Comparison of ENCODE assay signal across 26 cellular contexts in the genomic region with DNA sequence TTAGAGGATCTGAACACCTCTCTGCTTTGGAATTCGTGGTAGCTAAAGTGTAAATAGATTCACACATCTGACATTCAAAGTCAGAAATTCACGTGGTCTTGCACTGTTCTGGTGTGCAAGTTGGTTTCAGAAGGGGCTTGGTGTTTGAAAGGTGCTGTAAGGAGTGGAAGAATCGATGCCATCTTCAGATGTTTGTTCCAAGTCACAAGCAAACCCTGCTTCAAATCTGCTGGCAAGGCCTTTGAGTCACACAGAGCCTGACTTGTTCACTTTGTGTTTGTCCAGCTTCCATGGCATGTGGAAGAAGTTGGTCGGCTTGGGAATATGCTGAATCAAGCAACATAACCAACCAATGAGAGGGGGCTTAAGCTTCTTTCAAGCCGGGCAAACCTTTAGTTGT. TPM values are rescaled to one million over a fixed set of nuclear protein-coding genes. Genes with fewer than 3 reads are reported as not detected.
"Had no signal": no experiment of that assay in that cellular context is flagged by ENCODE, and none has a peak within 500 bp of the region (broad histone marks: within the 10 kb centered on the region; RNA-seq: fewer than 3 reads in every experiment).

No MANE protein-coding gene starts in this region.

- DNase-seq: colonic mucosa; cortex of kidney; dermis blood vessel endothelial cell; dorsolateral prefrontal cortex; effector CD4-positive, alpha-beta T cell; effector CD8-positive, alpha-beta T cell; effector memory CD4-positive, alpha-beta T cell; effector memory CD8-positive, alpha-beta T cell; endodermal cell; erythroblast; esophagus squamous epithelium; foreskin fibroblast; foreskin keratinocyte; foreskin melanocyte; gastrocnemius medialis; glutamatergic neuron; head of caudate nucleus; heart left ventricle; heart right ventricle had no signal

- H3K4me3 ChIP-seq: colonic mucosa, coronary artery, dorsolateral prefrontal cortex, esophagus squamous epithelium, gastrocnemius medialis, gastroesophageal sphincter, heart left ventricle, heart right ventricle had no signal

- H3K27me3 ChIP-seq: colonic mucosa, dorsolateral prefrontal cortex, esophagus squamous epithelium, gastrocnemius medialis had no signal

- H3K9me3 Mint-ChIP-seq: dendritic cell treated with granulocyte-macrophage colony-stimulating factor and Interleukin-4, amounts not matched to agents 40 ng/mL and 50 ng/mL, for 4 days had no signal

- H3K36me3 ChIP-seq: colonic mucosa, esophagus squamous epithelium, gastrocnemius medialis, gastroesophageal sphincter, heart left ventricle, heart right ventricle had no signal

- H3K27ac Mint-ChIP-seq: dendritic cell treated with granulocyte-macrophage colony-stimulating factor and Interleukin-4, amounts not matched to agents 40 ng/mL and 50 ng/mL, for 4 days; effector memory CD8-positive, alpha-beta T cell; endodermal cell had no signal

- H3K4me3 Mint-ChIP-seq: dendritic cell treated with granulocyte-macrophage colony-stimulating factor and Interleukin-4, amounts not matched to agents 40 ng/mL and 50 ng/mL, for 4 days; effector memory CD8-positive, alpha-beta T cell; endodermal cell had no signal

- H3K9me3 ChIP-seq: colonic mucosa, esophagus squamous epithelium, gastrocnemius medialis had no signal

- H3K27ac ChIP-seq: colonic mucosa, coronary artery, epithelial cell of prostate, esophagus squamous epithelium, foreskin keratinocyte, gastrocnemius medialis, gastroesophageal sphincter, heart left ventricle, heart right ventricle had no signal

- H3K4me1 Mint-ChIP-seq: endodermal cell had no signal

- H3K4me1 ChIP-seq: colonic mucosa, esophagus squamous epithelium, foreskin keratinocyte, gastrocnemius medialis, gastroesophageal sphincter, heart left ventricle, heart right ventricle had no signal

RNA-seq across cellular contexts. Expression of a gene that starts 44.3 kb away (rescaled TPM):
- total RNA-seq: chondrocyte, colonic mucosa, dermis blood vessel endothelial cell, endothelial cell of umbilical vein, gastrocnemius medialis, glomerular endothelial cell had no signal
